In genomic region chr5:174698156-174698555, GRCh38 we compare ENCODE assay signal across 22 cellular contexts. TPM values are rescaled to one million over a fixed set of nuclear protein-coding genes. Genes with fewer than 3 reads are reported as not detected.
"Had no signal": no experiment of that assay in that cellular context is flagged by ENCODE, and none has a peak within 500 bp of the region (broad histone marks: within the 10 kb centered on the region; RNA-seq: fewer than 3 reads in every experiment).

No MANE protein-coding gene starts in this region.

- H3K9me3 Mint-ChIP-seq: activated CD4-positive, alpha-beta T cell treated with anti-CD3 and anti-CD28 coated beads, Interleukin-2, amount 10 ng/mL, durations not matched to agents 24 days and 14 days; activated CD8-positive, alpha-beta T cell treated with anti-CD3 and anti-CD28 coated beads for 36 hours; activated naive CD8-positive, alpha-beta T cell treated with anti-CD3 and anti-CD28 coated beads for 36 hours; activated T-helper 17 cell treated with anti-CD3 and anti-CD28 coated beads, Interleukin-2, amount 50 U/mL, for 72 hours; T-cell had no signal

- H3K4me3 Mint-ChIP-seq: activated CD4-positive, alpha-beta T cell treated with anti-CD3 and anti-CD28 coated beads, Interleukin-2, amount 10 ng/mL, durations not matched to agents 24 days and 14 days; activated CD8-positive, alpha-beta T cell treated with anti-CD3 and anti-CD28 coated beads for 36 hours; activated naive CD8-positive, alpha-beta T cell treated with anti-CD3 and anti-CD28 coated beads for 36 hours; activated T-helper 17 cell treated with anti-CD3 and anti-CD28 coated beads, Interleukin-2, amount 50 U/mL, for 72 hours; effector memory CD8-positive, alpha-beta T cell; stimulated activated memory B cell treated with anti-CD40 and anti-IgM and Interleukin-4, amounts not matched to agents 10 μg/mL and 1 μg/mL and 100 μg/mL, for 72 hours; T-cell had no signal

- H3K4me3 ChIP-seq: cardiac muscle cell, psoas muscle, sigmoid colon, spleen, thoracic aorta had no signal

- FAIRE-seq: islet of Langerhans had no signal

- H3K4me1 Mint-ChIP-seq: activated CD4-positive, alpha-beta T cell treated with anti-CD3 and anti-CD28 coated beads, Interleukin-2, amount 10 ng/mL, durations not matched to agents 24 days and 14 days; activated naive CD8-positive, alpha-beta T cell treated with anti-CD3 and anti-CD28 coated beads for 36 hours; activated T-helper 17 cell treated with anti-CD3 and anti-CD28 coated beads, Interleukin-2, amount 50 U/mL, for 72 hours; stimulated activated memory B cell treated with anti-CD40 and anti-IgM and Interleukin-4, amounts not matched to agents 10 μg/mL and 1 μg/mL and 100 μg/mL, for 72 hours had no signal

- H3K27ac ChIP-seq: cardiac muscle cell, psoas muscle, sigmoid colon, spleen, thoracic aorta had no signal

- H3K36me3 Mint-ChIP-seq: activated naive CD8-positive, alpha-beta T cell treated with anti-CD3 and anti-CD28 coated beads for 36 hours; stimulated activated memory B cell treated with anti-CD40 and anti-IgM and Interleukin-4, amounts not matched to agents 10 μg/mL and 1 μg/mL and 100 μg/mL, for 72 hours; T-cell had no signal

- H3K9me3 ChIP-seq: psoas muscle, sigmoid colon, spleen, thoracic aorta had no signal

- ATAC-seq: activated CD8-positive, alpha-beta T cell treated with anti-CD3 and anti-CD28 coated beads for 36 hours; activated T-helper 17 cell treated with anti-CD3 and anti-CD28 coated beads, Interleukin-2, amount 50 U/mL, for 72 hours; effector memory CD8-positive, alpha-beta T cell; psoas muscle; stimulated activated memory B cell treated with anti-CD40 and anti-IgM and Interleukin-4, amounts not matched to agents 10 μg/mL and 1 μg/mL and 100 μg/mL, for 72 hours; T-cell had no signal

- H3K27me3 ChIP-seq: cardiac muscle cell had no signal

- H3K36me3 ChIP-seq: cardiac muscle cell, sigmoid colon, spleen, thoracic aorta had no signal

- H3K27ac Mint-ChIP-seq: activated CD4-positive, alpha-beta T cell treated with anti-CD3 and anti-CD28 coated beads, Interleukin-2, amount 10 ng/mL, durations not matched to agents 24 days and 14 days; activated CD8-positive, alpha-beta T cell treated with anti-CD3 and anti-CD28 coated beads for 36 hours; activated naive CD8-positive, alpha-beta T cell treated with anti-CD3 and anti-CD28 coated beads for 36 hours; activated T-helper 17 cell treated with anti-CD3 and anti-CD28 coated beads, Interleukin-2, amount 50 U/mL, for 72 hours; effector memory CD8-positive, alpha-beta T cell; stimulated activated memory B cell treated with anti-CD40 and anti-IgM and Interleukin-4, amounts not matched to agents 10 μg/mL and 1 μg/mL and 100 μg/mL, for 72 hours; T-cell had no signal

- DNase-seq: activated CD4-positive, alpha-beta T cell treated with anti-CD3 and anti-CD28 coated beads, Interleukin-2, amount 10 ng/mL, durations not matched to agents 24 days and 14 days; activated CD4-positive, CD25-positive, alpha-beta regulatory T cell; activated CD8-positive, alpha-beta T cell treated with anti-CD3 and anti-CD28 coated beads for 36 hours; activated naive CD4-positive, alpha-beta T cell; activated naive CD8-positive, alpha-beta T cell treated with anti-CD3 and anti-CD28 coated beads for 36 hours; activated T-cell treated with anti-CD3 and anti-CD28 coated beads, Interleukin-2, amount 50 U/mL, for 1 hour; amygdala; effector memory CD8-positive, alpha-beta T cell; foreskin fibroblast; hippocampal formation; psoas muscle; sigmoid colon; spleen; stimulated activated CD4-positive, alpha-beta T cell treated with anti-CD3 and anti-CD28 coated beads, Interleukin-4, amount 100 ng/mL, for 4 hours; T-cell had no signal

- H3K4me1 ChIP-seq: psoas muscle, sigmoid colon had no signal

RNA-seq across cellular contexts. Expression of gene MSX2, which starts 26.2 kb away (rescaled TPM):
- total RNA-seq: activated CD4-positive, alpha-beta T cell treated with anti-CD3 and anti-CD28 coated beads, Interleukin-2, amount 10 ng/mL, durations not matched to agents 24 days and 14 days; activated CD8-positive, alpha-beta T cell treated with anti-CD3 and anti-CD28 coated beads for 36 hours; activated naive CD8-positive, alpha-beta T cell treated with anti-CD3 and anti-CD28 coated beads for 36 hours; activated T-helper 17 cell treated with anti-CD3 and anti-CD28 coated beads, Interleukin-2, amount 50 U/mL, for 72 hours; lung microvascular endothelial cell; T-cell had no signal
- polyA plus RNA-seq: neural cell had no signal
